Comparison of ENCODE assay signal across 9 cellular contexts in genomic region chr1:228416217-228416971, GRCh38. TPM values are rescaled to one million over a fixed set of nuclear protein-coding genes. Genes with fewer than 3 reads are reported as not detected.
DNase-seq lines count a peak whose midpoint lies in the region; ATAC-seq and TF ChIP-seq lines count a peak whose summit lies in the region.
"Had no signal": no experiment of that assay in that cellular context is flagged by ENCODE, and none has a peak within 500 bp of the region (broad histone marks: within the 10 kb centered on the region; RNA-seq: fewer than 3 reads in every experiment).

TSS of gene TRIM17 (minus strand) at chr1:228416861. CDS start at chr1:228415072, 1,789 bp downstream.

- H2AFZ ChIP-seq in SK-N-SH (ENCODE audit: low read depth): 0 out of 2 replicates have a peak within 1 kb of the TSS, but pooled peaks have one; percentile 41

- CTCF ChIA-PET in SK-N-SH (lab: Yijun Ruan, JAX): interaction anchor here (1.2 kb wide), 1 partner anchor 285 kb away, joined by 3 read pairs; no protein-coding TSS in a partner anchor

- H3K4me2 ChIP-seq in SK-N-SH: peak within 1 kb of the TSS; percentile 87

- 25% methylated on average over 22 of the region's 59 CpGs for WGBS in SK-N-SH (ENCODE audit: low lambda C conversion rate)

- H3K9me3 Mint-ChIP-seq in stimulated activated memory B cell treated with anti-CD40 and anti-IgM and Interleukin-4, amounts not matched to agents 10 μg/mL and 1 μg/mL and 100 μg/mL, for 72 hours: peaks cover 2% of the 10 kb centered on the region

- no peaks in the 10 kb centered on the region for H3K9me3 ChIP-seq in SK-N-SH

- H3K4me3 Mint-ChIP-seq in stimulated activated memory B cell treated with anti-CD40 and anti-IgM and Interleukin-4, amounts not matched to agents 10 μg/mL and 1 μg/mL and 100 μg/mL, for 72 hours: peak within 1 kb of the TSS; percentile 63

- H4K20me1 ChIP-seq in SK-N-SH (ENCODE audit: insufficient read depth): no peaks in the 10 kb centered on the region

- H3K4me3 ChIP-seq in SK-N-SH (ENCODE audit: low read depth in 2 of 2, low read length in 1 of 2): peak within 1 kb of the TSS; percentile 49 to 63

- POLR2A ChIA-PET in SK-N-SH (lab: Yijun Ruan, JAX): no interaction called here

- peaks cover 54% of the 10 kb centered on the region for H3K27me3 Mint-ChIP-seq in stimulated activated memory B cell treated with anti-CD40 and anti-IgM and Interleukin-4, amounts not matched to agents 10 μg/mL and 1 μg/mL and 100 μg/mL, for 72 hours

- H3K36me3 ChIP-seq in SK-N-SH (replicated peaks in 1 of 2; ENCODE audit: control insufficient read depth in 1 of 2, insufficient read depth in 2 of 2, low read length in 1 of 2): no peaks in the 10 kb centered on the region

- H3K27ac ChIP-seq in SK-N-SH (ENCODE audit: low read depth in 2 of 2, low read length in 1 of 2) (peak within 1 kb of the TSS in 1 of 2 experiments; percentile 7; a peak in 1 of 4 replicates), caudate nucleus (ENCODE audit: low read depth, low read length) (peak within 1 kb of the TSS; percentile 79)

- no peaks in the 10 kb centered on the region for H3K27me3 ChIP-seq in SK-N-SH (ENCODE audit: insufficient read depth)

- peak within 1 kb of the TSS; percentile 59 for H3K27ac Mint-ChIP-seq in stimulated activated memory B cell treated with anti-CD40 and anti-IgM and Interleukin-4, amounts not matched to agents 10 μg/mL and 1 μg/mL and 100 μg/mL, for 72 hours

- in situ Hi-C loops in GM13976 (cut with MboI; ENCODE audit: low sequenced_read_pairs, unreplicated experiment): no loop called here

- peaks cover 0 to 11% of the 10 kb centered on the region in 2 experiments; a peak in 2 of 4 replicates for H3K4me1 ChIP-seq in SK-N-SH (ENCODE audit: control insufficient read depth in 1 of 2, insufficient read depth in 2 of 2, low read depth in 1 of 2, low read length in 1 of 2)

- H3K9ac ChIP-seq in SK-N-SH: peak within 1 kb of the TSS; percentile 39; the same call in 1 of the 2 replicates

- TF ChIP-seq CTCF in GM13976 (IDR thresholded peaks at IDR 0.05; ENCODE audit: borderline replicate concordance, control extremely low read depth, extremely low read depth, insufficient read depth, missing control alignments) (no peak), SK-N-SH (IDR thresholded peaks at IDR 0.05) (peak; percentile 45)

- no peaks in the 10 kb centered on the region for H3F3A ChIP-seq in SK-N-SH (replicated peaks; ENCODE audit: insufficient read depth)

- ATAC-seq in stimulated activated memory B cell treated with anti-CD40 and anti-IgM and Interleukin-4, amounts not matched to agents 10 μg/mL and 1 μg/mL and 100 μg/mL, for 72 hours: peak; percentile 49
- ATAC-seq in HG02571 (IDR thresholded peaks at IDR 0.05; ENCODE audit: unreplicated experiment): no peak

- H3K4me1 Mint-ChIP-seq in stimulated activated memory B cell treated with anti-CD40 and anti-IgM and Interleukin-4, amounts not matched to agents 10 μg/mL and 1 μg/mL and 100 μg/mL, for 72 hours: peaks cover 21% of the 10 kb centered on the region

- TF ChIP-seq EP300 in SK-N-SH (IDR thresholded peaks at IDR 0.05; ENCODE audit: borderline replicate concordance in 1 of 2, low read depth in 1 of 2, low read length in 1 of 2): no peak

- no peaks in the 10 kb centered on the region for H3K79me2 ChIP-seq in SK-N-SH (ENCODE audit: insufficient read depth)

- TF ChIP-seq RAD21 in SK-N-SH (IDR thresholded peaks at IDR 0.05; ENCODE audit: low read length): no peak

- DNase-seq in GM13976 (ENCODE audit: low spot score): peak; percentile 66
- DNase-seq in SK-N-SH: peak; percentile 90
- peak in 7 of 61 donors; percentile 17 to 47 (median 39) for DNase-seq in caudate nucleus (lab: John Stamatoyannopoulos, UW)
- DNase-seq in kidney tubule cell (ENCODE audit: low spot score): peak; percentile 46
- no peak for DNase-seq in midbrain (lab: John Stamatoyannopoulos, UW)
- no peak for DNase-seq in mesenteric fat pad (ENCODE audit: low spot score)

- H3K9me2 ChIP-seq in SK-N-SH: no peaks in the 10 kb centered on the region

- H3K36me3 Mint-ChIP-seq in stimulated activated memory B cell treated with anti-CD40 and anti-IgM and Interleukin-4, amounts not matched to agents 10 μg/mL and 1 μg/mL and 100 μg/mL, for 72 hours: no peaks in the 10 kb centered on the region

TF ChIP-seq in SK-N-SH, 30 proteins besides CTCF, POLR2A, EP300 and RAD21:
- TF ChIP-seq NRF1 (IDR thresholded peaks at IDR 0.05; ENCODE audit: low read depth, low read length): no peak
- TF ChIP-seq RCOR1 (IDR thresholded peaks at IDR 0.05; ENCODE audit: low read length): no peak
- TF ChIP-seq USF1 (IDR thresholded peaks at IDR 0.05; ENCODE audit: borderline replicate concordance, low read depth): no peak
- no peak for TF ChIP-seq GATA2 (CRISPR knock-in tag; IDR thresholded peaks at IDR 0.05)
- no peak for TF ChIP-seq TAF1 (IDR thresholded peaks at IDR 0.05; ENCODE audit: borderline replicate concordance, low read depth, low read length)
- no peak for TF ChIP-seq YY1 (IDR thresholded peaks at IDR 0.05; ENCODE audit: low read depth)
- TF ChIP-seq ZBTB33 (IDR thresholded peaks at IDR 0.05; ENCODE audit: borderline replicate concordance, low read depth): no peak
- TF ChIP-seq RFX5 (IDR thresholded peaks at IDR 0.05; ENCODE audit: low read length): no peak
- TF ChIP-seq IRF3 (IDR thresholded peaks at IDR 0.05; ENCODE audit: low read depth, low read length): no peak
- no peak for TF ChIP-seq POLR2AphosphoS5 (IDR thresholded peaks at IDR 0.05; ENCODE audit: low read depth, low read length)
- no peak for TF ChIP-seq RXRA (IDR thresholded peaks at IDR 0.05; ENCODE audit: borderline replicate concordance, low read depth)
- no peak for TF ChIP-seq TEAD4 (IDR thresholded peaks at IDR 0.05; ENCODE audit: borderline replicate concordance, insufficient read depth)
- TF ChIP-seq FOXM1 (IDR thresholded peaks at IDR 0.05; ENCODE audit: low read depth): no peak
- TF ChIP-seq SMC3 (IDR thresholded peaks at IDR 0.05; ENCODE audit: low read depth, low read length): no peak
- no peak for TF ChIP-seq FOXJ3 (CRISPR knock-in tag; IDR thresholded peaks at IDR 0.05)

RNA-seq across cellular contexts. Expression of gene TRIM17, which starts in this region (rescaled TPM):
- polyA plus RNA-seq in SK-N-SH (2012; rRNA removed): 1.5 and 1.6 TPM in 2 replicates
- 0.35 and 0.69 TPM in 2 replicates for polyA plus RNA-seq in SK-N-SH (2012; cell fraction: cytosol; rRNA removed)
- polyA plus RNA-seq in SK-N-SH (2012; cell fraction: nucleus; rRNA removed): 13.2 TPM in 2 replicates
- total RNA-seq in mesenteric fat pad: not detected
- total RNA-seq: NCI-H460 had no signal

Comparison
In these comparisons a context has a peak if more than half of its experiments do, and no peak if none do; other contexts are left out.
1. DNase-seq: peak in GM13976 (single experiment), SK-N-SH (single experiment) and kidney tubule cell (single experiment); none in midbrain (single experiment) and mesenteric fat pad (single experiment).